In the genomic region with DNA sequence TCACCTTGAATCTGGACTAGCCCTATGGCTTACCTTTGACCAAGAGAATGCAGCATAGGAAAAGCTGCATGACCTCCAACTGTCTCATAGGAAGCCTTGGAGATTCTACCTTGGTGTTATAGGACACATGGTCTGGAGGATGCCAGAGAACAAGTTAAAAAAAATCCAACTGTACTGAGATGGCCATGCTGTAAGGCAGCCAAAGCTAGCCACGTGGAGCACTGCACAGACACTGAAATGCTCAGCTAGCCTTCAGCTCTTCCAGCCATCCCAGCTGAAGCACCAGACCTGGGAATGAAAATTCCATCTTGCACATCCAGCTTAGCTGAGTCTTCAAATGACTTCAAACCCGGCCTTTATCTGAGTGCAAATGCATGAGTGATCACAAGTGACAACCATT, we compare ENCODE assay signal across 18 cellular contexts. TPM values are rescaled to one million over a fixed set of nuclear protein-coding genes. Genes with fewer than 3 reads are reported as not detected.
DNase-seq lines count a peak whose midpoint lies in the region; ATAC-seq and TF ChIP-seq lines count a peak whose summit lies in the region.
"Had no signal": no experiment of that assay in that cellular context is flagged by ENCODE, and none has a peak within 500 bp of the region (broad histone marks: within the 10 kb centered on the region; RNA-seq: fewer than 3 reads in every experiment).

No MANE protein-coding gene starts in this region.

- TF ChIP-seq CTCF in osteocyte (IDR thresholded peaks at IDR 0.05): no peak
- TF ChIP-seq CTCF in foreskin keratinocyte (conservative IDR thresholded peaks at IDR 0.05): no peak

- no peaks in the 10 kb centered on the region for H3K27me3 ChIP-seq in foreskin keratinocyte

- no peak overlapping the region for H3K4me3 Mint-ChIP-seq in osteocyte (ENCODE audit: unreplicated experiment)
- H3K4me3 Mint-ChIP-seq: CD4-positive, alpha-beta T cell; H9; IgD-negative memory B cell had no signal

- peaks cover 2% of the 10 kb centered on the region for H3K36me3 Mint-ChIP-seq in osteocyte (ENCODE audit: unreplicated experiment)
- H3K36me3 Mint-ChIP-seq: IgD-negative memory B cell had no signal

- DNase-seq in left ventricle myocardium superior (no peak), Right ventricle myocardium inferior (ENCODE audit: missing footprints) (no peak), osteocyte (ENCODE audit: extremely low spot score, unreplicated experiment) (no peak), GM19238 (ENCODE audit: insufficient read length, low spot score) (no peak), HPDE6-E6E7 (ENCODE audit: extremely low spot score) (no peak), foreskin keratinocyte (no peak)
- DNase-seq: AML-193; Caco-2; CD4-positive, alpha-beta T cell; GOT3; H9 had no signal

- peak overlapping the region; percentile 23 for H3K27ac ChIP-seq in temporal lobe (ENCODE audit: low read depth, low read length)
- no peak overlapping the region for H3K27ac ChIP-seq in foreskin keratinocyte
- H3K27ac ChIP-seq: 22Rv1, A549, C4-2B had no signal

- no peaks in the 10 kb centered on the region for H3K9me3 Mint-ChIP-seq in osteocyte (ENCODE audit: unreplicated experiment)
- H3K9me3 Mint-ChIP-seq: CD4-positive, alpha-beta T cell had no signal

- peak overlapping the region; percentile 91 for H3K27ac Mint-ChIP-seq in osteocyte (ENCODE audit: unreplicated experiment)
- H3K27ac Mint-ChIP-seq: CD4-positive, alpha-beta T cell; H9; IgD-negative memory B cell had no signal

- ATAC-seq in left ventricle myocardium superior (peak; percentile 26), Right ventricle myocardium inferior (no peak), foreskin keratinocyte (no peak), GM21737 (IDR thresholded peaks at IDR 0.05; ENCODE audit: unreplicated experiment) (no peak)
- ATAC-seq: A549, HepG2 had no signal

- intact Hi-C loops in left ventricle myocardium superior (cut with micrococcal nuclease) (loop anchor here (10.0 kb wide), 1 partner anchor 118 kb away; no protein-coding TSS in a partner anchor), Right ventricle myocardium inferior (cut with DNase I) (no loop called here)

- H3K4me1 Mint-ChIP-seq in osteocyte (ENCODE audit: unreplicated experiment): peaks cover 44% of the 10 kb centered on the region
- H3K4me1 Mint-ChIP-seq: H9 had no signal

- no peaks in the 10 kb centered on the region for H3K4me1 ChIP-seq in foreskin keratinocyte
- H3K4me1 ChIP-seq: A549 had no signal

- H3K27me3 Mint-ChIP-seq in osteocyte (ENCODE audit: unreplicated experiment): no peaks in the 10 kb centered on the region

RNA-seq across cellular contexts. Expression of a gene that starts 6.0 kb away (rescaled TPM):
- 35.2 TPM for total RNA-seq in left ventricle myocardium superior
- total RNA-seq in Right ventricle myocardium inferior: 29.3 TPM
- total RNA-seq in osteocyte: 78.2 and 93.7 TPM in 2 replicates
- total RNA-seq in temporal lobe: 8.6 TPM
- 21.5 and 25.1 TPM in 2 replicates for total RNA-seq in foreskin keratinocyte
- polyA plus RNA-seq in foreskin keratinocyte: 11.0 and 14.4 TPM in 2 replicates
